15 cellular contexts compared by ENCODE assay signal in genomic region chr6:113907107-113907506, GRCh38.
"Had no signal": no experiment of that assay in that cellular context is flagged by ENCODE, and none has a peak within 500 bp of the region (broad histone marks: within the 10 kb centered on the region; RNA-seq: fewer than 3 reads in every experiment).

No MANE protein-coding gene starts in this region.

- H3K4me1 ChIP-seq: breast epithelium, foreskin keratinocyte had no signal

- ATAC-seq: activated naive CD4-positive, alpha-beta T cell treated with anti-CD3 and anti-CD28 coated beads, Interleukin-2, amount 50 U/mL, for 72 hours; foreskin keratinocyte; left colon; natural killer cell treated with Interleukin-12 subunit alpha and Interleukin-12 subunit beta and Interleukin-15 and Interleukin-18, amount 100 ng/mL, for 72 hours; right cardiac atrium; stimulated activated effector memory CD8-positive, alpha-beta T cell treated with anti-CD3 and anti-CD28 coated beads, Interleukin-12 subunit alpha, Interleukin-12 subunit beta, amount 100 ng/mL, for 72 hours had no signal

- H3K4me3 ChIP-seq: breast epithelium, colonic mucosa, smooth muscle cell, tibial artery had no signal

- H3K36me3 ChIP-seq: breast epithelium, colonic mucosa, tibial artery had no signal

- H3K27ac ChIP-seq: breast epithelium, colonic mucosa, epithelial cell of prostate, foreskin keratinocyte, tibial artery had no signal

- H3K9me3 ChIP-seq: breast epithelium, colonic mucosa, tibial artery had no signal

- DNase-seq: activated CD4-positive, alpha-beta T cell treated with anti-CD3 and anti-CD28 coated beads, Interleukin-2, amount 50 U/mL, for 4 hours; activated T-cell treated with anti-CD3 and anti-CD28 coated beads, Interleukin-2, amount 50 U/mL, for 1 hour; colonic mucosa; effector CD4-positive, alpha-beta T cell; foreskin keratinocyte; left colon; occipital lobe; right cardiac atrium; tibial artery had no signal

- H3K4me2 ChIP-seq: smooth muscle cell had no signal

- H3K27me3 ChIP-seq: breast epithelium, colonic mucosa, foreskin keratinocyte, tibial artery had no signal
